In the genomic region with DNA sequence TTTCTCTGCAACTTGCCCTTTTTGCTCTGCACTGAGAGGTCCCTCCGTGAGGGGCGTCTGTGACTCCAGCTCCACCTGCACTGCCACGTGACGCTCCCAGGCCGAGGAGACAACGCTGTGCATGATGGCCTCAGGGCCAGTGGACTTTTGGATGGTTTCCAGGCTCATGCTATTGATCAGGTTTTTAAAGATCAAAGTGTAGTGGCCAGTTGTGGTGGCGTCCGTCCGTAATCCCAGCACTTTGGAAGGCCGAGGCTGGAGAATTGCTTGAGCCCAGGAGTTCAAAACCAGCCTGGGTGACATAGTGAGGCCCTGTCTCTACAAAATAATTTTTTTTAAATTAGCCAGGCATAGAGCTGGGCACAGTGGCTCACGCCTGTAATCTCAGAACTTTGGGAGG, we compare ENCODE assay signal across 1 cellular context.
TF ChIP-seq lines count a peak whose summit lies in the region.

No MANE protein-coding gene starts in this region.

TF ChIP-seq in HepG2, 621 proteins besides CTCF, POLR2A, EP300 and RAD21 (continued from another document):
- TF ChIP-seq HIC2 (CRISPR knock-in tag; IDR thresholded peaks at IDR 0.05; ENCODE audit: low read depth) (no peak), ZNF274 (CRISPR knock-in tag; IDR thresholded peaks at IDR 0.05) (no peak), TFAP4 (IDR thresholded peaks at IDR 0.05; ENCODE audit: borderline replicate concordance, low read depth) (peak; percentile 79; the same call in 1 of the 2 replicates), DRAP1 (CRISPR knock-in tag; IDR thresholded peaks at IDR 0.05) (peak; percentile 60), CBX2 (IDR thresholded peaks at IDR 0.05; ENCODE audit: low read depth, low read length) (no peak), CBX2 (CRISPR knock-in tag; IDR thresholded peaks at IDR 0.05; ENCODE audit: low read depth) (no peak), ZNF761 (CRISPR knock-in tag; conservative IDR thresholded peaks at IDR 0.05) (no peak), ZFP62 (CRISPR knock-in tag; IDR thresholded peaks at IDR 0.05) (no peak), TAF1 (CRISPR knock-in tag; IDR thresholded peaks at IDR 0.05) (no peak), FOXO4 (CRISPR knock-in tag; conservative IDR thresholded peaks at IDR 0.05) (no peak), ELF1 (CRISPR knock-in tag; IDR thresholded peaks at IDR 0.05) (peak; percentile 42; the same call in 1 of the 2 replicates), MTF1 (CRISPR knock-in tag; IDR thresholded peaks at IDR 0.05) (no peak), FOXC1 (CRISPR knock-in tag; IDR thresholded peaks at IDR 0.05; ENCODE audit: borderline replicate concordance) (no peak), ZNF790 (CRISPR knock-in tag; IDR thresholded peaks at IDR 0.05; ENCODE audit: borderline replicate concordance) (no peak), ETV6 (CRISPR knock-in tag; conservative IDR thresholded peaks at IDR 0.05) (no peak)
- TF ChIP-seq, protein P1, sequence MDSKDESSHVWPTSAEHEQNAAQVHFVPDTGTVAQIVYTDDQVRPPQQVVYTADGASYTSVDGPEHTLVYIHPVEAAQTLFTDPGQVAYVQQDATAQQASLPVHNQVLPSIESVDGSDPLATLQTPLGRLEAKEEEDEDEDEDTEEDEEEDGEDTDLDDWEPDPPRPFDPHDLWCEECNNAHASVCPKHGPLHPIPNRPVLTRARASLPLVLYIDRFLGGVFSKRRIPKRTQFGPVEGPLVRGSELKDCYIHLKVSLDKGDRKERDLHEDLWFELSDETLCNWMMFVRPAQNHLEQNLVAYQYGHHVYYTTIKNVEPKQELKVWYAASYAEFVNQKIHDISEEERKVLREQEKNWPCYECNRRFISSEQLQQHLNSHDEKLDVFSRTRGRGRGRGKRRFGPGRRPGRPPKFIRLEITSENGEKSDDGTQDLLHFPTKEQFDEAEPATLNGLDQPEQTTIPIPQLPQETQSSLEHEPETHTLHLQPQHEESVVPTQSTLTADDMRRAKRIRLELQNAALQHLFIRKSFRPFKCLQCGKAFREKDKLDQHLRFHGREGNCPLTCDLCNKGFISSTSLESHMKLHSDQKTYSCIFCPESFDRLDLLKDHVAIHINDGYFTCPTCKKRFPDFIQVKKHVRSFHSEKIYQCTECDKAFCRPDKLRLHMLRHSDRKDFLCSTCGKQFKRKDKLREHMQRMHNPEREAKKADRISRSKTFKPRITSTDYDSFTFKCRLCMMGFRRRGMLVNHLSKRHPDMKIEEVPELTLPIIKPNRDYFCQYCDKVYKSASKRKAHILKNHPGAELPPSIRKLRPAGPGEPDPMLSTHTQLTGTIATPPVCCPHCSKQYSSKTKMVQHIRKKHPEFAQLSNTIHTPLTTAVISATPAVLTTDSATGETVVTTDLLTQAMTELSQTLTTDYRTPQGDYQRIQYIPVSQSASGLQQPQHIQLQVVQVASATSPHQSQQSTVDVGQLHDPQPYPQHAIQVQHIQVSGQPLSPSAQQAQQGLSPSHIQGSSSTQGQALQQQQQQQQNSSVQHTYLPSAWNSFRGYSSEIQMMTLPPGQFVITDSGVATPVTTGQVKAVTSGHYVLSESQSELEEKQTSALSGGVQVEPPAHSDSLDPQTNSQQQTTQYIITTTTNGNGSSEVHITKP (CRISPR knock-in tag; IDR thresholded peaks at IDR 0.05; ENCODE audit: low read depth), result peak; percentile 69; the same call in 1 of the 2 replicates
- TF ChIP-seq, protein P2, sequence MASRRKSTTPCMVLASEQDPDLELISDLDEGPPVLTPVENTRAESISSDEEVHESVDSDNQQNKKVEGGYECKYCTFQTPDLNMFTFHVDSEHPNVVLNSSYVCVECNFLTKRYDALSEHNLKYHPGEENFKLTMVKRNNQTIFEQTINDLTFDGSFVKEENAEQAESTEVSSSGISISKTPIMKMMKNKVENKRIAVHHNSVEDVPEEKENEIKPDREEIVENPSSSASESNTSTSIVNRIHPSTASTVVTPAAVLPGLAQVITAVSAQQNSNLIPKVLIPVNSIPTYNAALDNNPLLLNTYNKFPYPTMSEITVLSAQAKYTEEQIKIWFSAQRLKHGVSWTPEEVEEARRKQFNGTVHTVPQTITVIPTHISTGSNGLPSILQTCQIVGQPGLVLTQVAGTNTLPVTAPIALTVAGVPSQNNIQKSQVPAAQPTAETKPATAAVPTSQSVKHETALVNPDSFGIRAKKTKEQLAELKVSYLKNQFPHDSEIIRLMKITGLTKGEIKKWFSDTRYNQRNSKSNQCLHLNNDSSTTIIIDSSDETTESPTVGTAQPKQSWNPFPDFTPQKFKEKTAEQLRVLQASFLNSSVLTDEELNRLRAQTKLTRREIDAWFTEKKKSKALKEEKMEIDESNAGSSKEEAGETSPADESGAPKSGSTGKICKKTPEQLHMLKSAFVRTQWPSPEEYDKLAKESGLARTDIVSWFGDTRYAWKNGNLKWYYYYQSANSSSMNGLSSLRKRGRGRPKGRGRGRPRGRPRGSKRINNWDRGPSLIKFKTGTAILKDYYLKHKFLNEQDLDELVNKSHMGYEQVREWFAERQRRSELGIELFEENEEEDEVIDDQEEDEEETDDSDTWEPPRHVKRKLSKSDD (CRISPR knock-in tag; IDR thresholded peaks at IDR 0.05; ENCODE audit: low read depth), result peak; percentile 23; the same call in 1 of the 2 replicates
- TF ChIP-seq, protein P3, sequence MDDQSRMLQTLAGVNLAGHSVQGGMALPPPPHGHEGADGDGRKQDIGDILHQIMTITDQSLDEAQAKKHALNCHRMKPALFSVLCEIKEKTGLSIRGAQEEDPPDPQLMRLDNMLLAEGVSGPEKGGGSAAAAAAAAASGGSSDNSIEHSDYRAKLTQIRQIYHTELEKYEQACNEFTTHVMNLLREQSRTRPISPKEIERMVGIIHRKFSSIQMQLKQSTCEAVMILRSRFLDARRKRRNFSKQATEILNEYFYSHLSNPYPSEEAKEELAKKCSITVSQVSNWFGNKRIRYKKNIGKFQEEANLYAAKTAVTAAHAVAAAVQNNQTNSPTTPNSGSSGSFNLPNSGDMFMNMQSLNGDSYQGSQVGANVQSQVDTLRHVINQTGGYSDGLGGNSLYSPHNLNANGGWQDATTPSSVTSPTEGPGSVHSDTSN (CRISPR knock-in tag; IDR thresholded peaks at IDR 0.05; ENCODE audit: borderline replicate concordance), result no peak
- TF ChIP-seq, protein P4, sequence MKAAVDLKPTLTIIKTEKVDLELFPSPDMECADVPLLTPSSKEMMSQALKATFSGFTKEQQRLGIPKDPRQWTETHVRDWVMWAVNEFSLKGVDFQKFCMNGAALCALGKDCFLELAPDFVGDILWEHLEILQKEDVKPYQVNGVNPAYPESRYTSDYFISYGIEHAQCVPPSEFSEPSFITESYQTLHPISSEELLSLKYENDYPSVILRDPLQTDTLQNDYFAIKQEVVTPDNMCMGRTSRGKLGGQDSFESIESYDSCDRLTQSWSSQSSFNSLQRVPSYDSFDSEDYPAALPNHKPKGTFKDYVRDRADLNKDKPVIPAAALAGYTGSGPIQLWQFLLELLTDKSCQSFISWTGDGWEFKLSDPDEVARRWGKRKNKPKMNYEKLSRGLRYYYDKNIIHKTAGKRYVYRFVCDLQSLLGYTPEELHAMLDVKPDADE (CRISPR knock-in tag; IDR thresholded peaks at IDR 0.05), result no peak
TF ChIP-seq in HepG2: peak in this region for 221.
